8 cellular contexts compared by ENCODE assay signal in genomic region chrX:37846934-37847732, GRCh38. TPM values are rescaled to one million over a fixed set of nuclear protein-coding genes. Genes with fewer than 3 reads are reported as not detected.
DNase-seq lines count a peak whose midpoint lies in the region; ATAC-seq and TF ChIP-seq lines count a peak whose summit lies in the region.

Gene DYNLT3 (minus strand): TSS chrX:37847571. CDS start chrX:37847510, 61 bp downstream.

- peak within 1 kb of the TSS; percentile 34 to 77 (median 65); a peak in 21 of 22 replicates for H3K27ac ChIP-seq in BLaER1 treated with 17β-estradiol and CSF1 and Interleukin-3, amounts not matched to agents 10 nM and 100 nM
- H3K27ac ChIP-seq in endodermal cell (ENCODE audit: low read depth, low read length) (no peak within 1 kb of the TSS), mesenchymal stem cell (ENCODE audit: low read length, poor library complexity, severe bottlenecking) (no peak within 1 kb of the TSS)

- H2BK12ac ChIP-seq in mesenchymal stem cell (ENCODE audit: low read length in 2 of 2) = no peak within 1 kb of the TSS

- peak within 1 kb of the TSS; percentile 39 for H4K91ac ChIP-seq in mesenchymal stem cell (ENCODE audit: low read length)

- no peaks in the 10 kb centered on the region for H4K20me1 ChIP-seq in BLaER1 treated with 17β-estradiol and CSF1 and Interleukin-3, amounts not matched to agents 10 nM and 100 nM

- 0 to 3% methylated on average over 3 to 63 of the region's 67 CpGs for WGBS in endodermal cell (ENCODE audit: insufficient coverage in 1 of 2, insufficient read length in 1 of 2), 2 experiments
- WGBS in mesenchymal stem cell = 0% methylated on average over 28 of the region's 67 CpGs

- peaks cover 22% of the 10 kb centered on the region for H3K4me1 Mint-ChIP-seq in activated CD8-positive, alpha-beta memory T cell treated with anti-CD3 and anti-CD28 coated beads, Interleukin-2, amount 10 ng/mL, durations not matched to agents 7 days and 5 days
- H3K4me1 Mint-ChIP-seq in endodermal cell = peaks cover 1% of the 10 kb centered on the region

- ATAC-seq in GM19328 (IDR thresholded peaks at IDR 0.05; ENCODE audit: unreplicated experiment) = peak; percentile 99
- ATAC-seq in HG03469 (IDR thresholded peaks at IDR 0.05; ENCODE audit: unreplicated experiment) = peak; percentile 99
- peak; percentile 98 for ATAC-seq in activated CD8-positive, alpha-beta memory T cell treated with anti-CD3 and anti-CD28 coated beads, Interleukin-2, amount 10 ng/mL, durations not matched to agents 7 days and 5 days

- no peak within 1 kb of the TSS for H3K23ac ChIP-seq in mesenchymal stem cell (ENCODE audit: low read length in 2 of 2)

- H3K14ac ChIP-seq in mesenchymal stem cell (ENCODE audit: low read length in 2 of 2) = no peak within 1 kb of the TSS

- H3K4me3 ChIP-seq in BLaER1 treated with 17β-estradiol and CSF1 and Interleukin-3, amounts not matched to agents 10 nM and 100 nM = peak within 1 kb of the TSS; percentile 57 to 76 (median 68)
- H3K4me3 ChIP-seq in endodermal cell (ENCODE audit: low read length) (peak within 1 kb of the TSS; percentile 77), mesenchymal stem cell (ENCODE audit: insufficient read depth in 1 of 2, low read depth in 1 of 2, low read length in 2 of 2) (peak within 1 kb of the TSS; percentile 39 to 80)

- H3K79me1 ChIP-seq in mesenchymal stem cell (replicated peaks; ENCODE audit: low read length, poor library complexity, severe bottlenecking) = no peaks in the 10 kb centered on the region

- H2BK5ac ChIP-seq in mesenchymal stem cell (ENCODE audit: low read depth, low read length, poor library complexity, severe bottlenecking) = no peak within 1 kb of the TSS

- H3K4me1 ChIP-seq in BLaER1 treated with 17β-estradiol and CSF1 and Interleukin-3, amounts not matched to agents 10 nM and 100 nM = peaks cover 0 to 8% (median 0%) of the 10 kb centered on the region in 10 experiments; a peak in 4 of 20 replicates
- H3K4me1 ChIP-seq in endodermal cell (ENCODE audit: control insufficient read depth, insufficient read depth, low read length) (no peaks in the 10 kb centered on the region), mesenchymal stem cell (ENCODE audit: control insufficient read depth, insufficient read depth, low read depth, low read length) (no peaks in the 10 kb centered on the region)

- no peak within 1 kb of the TSS for H2AK5ac ChIP-seq in mesenchymal stem cell (ENCODE audit: low read length, severe bottlenecking)

- DNase-seq in NCI-H82 treated with DMSO at 0.1 percent for 48 hours (lab: John Stamatoyannopoulos, UW; ENCODE audit: unreplicated experiment) (peak; percentile 41), endodermal cell (peak; percentile 90), mesenchymal stem cell (peak; percentile 77)
- DNase-seq in activated CD8-positive, alpha-beta memory T cell treated with anti-CD3 and anti-CD28 coated beads, Interleukin-2, amount 10 ng/mL, durations not matched to agents 7 days and 5 days = peak; percentile 88
- peak; percentile 48 for DNase-seq in stimulated activated CD8-positive, alpha-beta memory T cell treated with anti-CD3 and anti-CD28 coated beads, Interleukin-15, amount 100 ng/mL, for 1 hour (ENCODE audit: low read depth)

- CTCF ChIA-PET in activated CD8-positive, alpha-beta memory T cell treated with anti-CD3 and anti-CD28 coated beads, Interleukin-2, amount 10 ng/mL, durations not matched to agents 7 days and 5 days (lab: Charles Lee) = interaction anchor here (1.3 kb wide), 1 partner anchor 480 kb away, joined by 4 read pairs; the partner anchor contains the start of gene RPGR

- no peaks in the 10 kb centered on the region for H3K9me3 Mint-ChIP-seq in activated CD8-positive, alpha-beta memory T cell treated with anti-CD3 and anti-CD28 coated beads, Interleukin-2, amount 10 ng/mL, durations not matched to agents 7 days and 5 days (ENCODE audit: low read depth)
- peaks cover 38% of the 10 kb centered on the region for H3K9me3 Mint-ChIP-seq in endodermal cell

- H3K27me3 ChIP-seq in BLaER1 treated with 17β-estradiol and CSF1 and Interleukin-3, amounts not matched to agents 10 nM and 100 nM = peaks cover 0 to 23% (median 11%) of the 10 kb centered on the region in 11 experiments; a peak in 10 of 22 replicates
- H3K27me3 ChIP-seq in endodermal cell (ENCODE audit: control insufficient read depth, insufficient read depth, low read length, poor library complexity, severe bottlenecking) (peaks cover 35% of the 10 kb centered on the region), mesenchymal stem cell (ENCODE audit: control insufficient read depth in 1 of 2, insufficient read depth in 1 of 2, low read length in 2 of 2) (no peaks in the 10 kb centered on the region)

- peaks cover 0 to 25% (median 16%) of the 10 kb centered on the region in 11 experiments; a peak in 14 of 22 replicates for H3K9me3 ChIP-seq in BLaER1 treated with 17β-estradiol and CSF1 and Interleukin-3, amounts not matched to agents 10 nM and 100 nM (replicated peaks in 1 of 11)
- H3K9me3 ChIP-seq in endodermal cell (ENCODE audit: control insufficient read depth, low read length) (no peaks in the 10 kb centered on the region), mesenchymal stem cell (ENCODE audit: control insufficient read depth, low read length) (no peaks in the 10 kb centered on the region)

- H3K36me3 Mint-ChIP-seq in activated CD8-positive, alpha-beta memory T cell treated with anti-CD3 and anti-CD28 coated beads, Interleukin-2, amount 10 ng/mL, durations not matched to agents 7 days and 5 days = peaks cover 4% of the 10 kb centered on the region
- H3K36me3 Mint-ChIP-seq in endodermal cell (ENCODE audit: low read depth) = no peaks in the 10 kb centered on the region

- H3K4me3 Mint-ChIP-seq in activated CD8-positive, alpha-beta memory T cell treated with anti-CD3 and anti-CD28 coated beads, Interleukin-2, amount 10 ng/mL, durations not matched to agents 7 days and 5 days = peak within 1 kb of the TSS; percentile 72
- peak within 1 kb of the TSS; percentile 58 for H3K4me3 Mint-ChIP-seq in endodermal cell

- peak within 1 kb of the TSS; percentile 86 for H3K27ac Mint-ChIP-seq in activated CD8-positive, alpha-beta memory T cell treated with anti-CD3 and anti-CD28 coated beads, Interleukin-2, amount 10 ng/mL, durations not matched to agents 7 days and 5 days
- peak within 1 kb of the TSS; percentile 77 for H3K27ac Mint-ChIP-seq in endodermal cell

- no peak within 1 kb of the TSS for H3K4ac ChIP-seq in mesenchymal stem cell (ENCODE audit: low read depth in 1 of 2, low read length in 2 of 2)

- H2AFZ ChIP-seq in mesenchymal stem cell (ENCODE audit: low read depth, low read length) = peak within 1 kb of the TSS; percentile 3

- peak within 1 kb of the TSS; percentile 66 to 83 (median 77) for H3K9ac ChIP-seq in BLaER1 treated with 17β-estradiol and CSF1 and Interleukin-3, amounts not matched to agents 10 nM and 100 nM
- no peak within 1 kb of the TSS for H3K9ac ChIP-seq in endodermal cell (ENCODE audit: extremely low read depth, low read length, poor library complexity, severe bottlenecking)
- peak within 1 kb of the TSS; percentile 91 for H3K9ac ChIP-seq in mesenchymal stem cell (ENCODE audit: low read length)

- peak within 1 kb of the TSS; percentile 85 for H2BK120ac ChIP-seq in mesenchymal stem cell (ENCODE audit: low read depth, low read length)

- H3K4me2 ChIP-seq in BLaER1 treated with 17β-estradiol and CSF1 and Interleukin-3, amounts not matched to agents 10 nM and 100 nM = peak within 1 kb of the TSS; percentile 43 to 73 (median 66)
- no peak within 1 kb of the TSS for H3K4me2 ChIP-seq in mesenchymal stem cell (ENCODE audit: low read length, poor library complexity, severe bottlenecking)

- TF ChIP-seq CTCF in endodermal cell (conservative IDR thresholded peaks at IDR 0.05) = no peak

- H3K36me3 ChIP-seq in BLaER1 treated with 17β-estradiol and CSF1 and Interleukin-3, amounts not matched to agents 10 nM and 100 nM = no peaks in the 10 kb centered on the region; a peak in 1 of 22 replicates
- H3K36me3 ChIP-seq in endodermal cell (ENCODE audit: control insufficient read depth, insufficient read depth, low read length) (no peaks in the 10 kb centered on the region), mesenchymal stem cell (ENCODE audit: control insufficient read depth in 1 of 2, insufficient read depth in 2 of 2, low read depth in 1 of 2, low read length in 2 of 2) (peaks cover 0 to 6% of the 10 kb centered on the region in 2 experiments)

- H3K18ac ChIP-seq in mesenchymal stem cell (ENCODE audit: low read depth in 1 of 2, low read length in 2 of 2) = peak within 1 kb of the TSS; percentile 54 to 72

- no peaks in the 10 kb centered on the region for H3K27me3 Mint-ChIP-seq in activated CD8-positive, alpha-beta memory T cell treated with anti-CD3 and anti-CD28 coated beads, Interleukin-2, amount 10 ng/mL, durations not matched to agents 7 days and 5 days
- peaks cover 18% of the 10 kb centered on the region for H3K27me3 Mint-ChIP-seq in endodermal cell (ENCODE audit: insufficient read depth)

- peak within 1 kb of the TSS; percentile 72 for H4K8ac ChIP-seq in mesenchymal stem cell (ENCODE audit: low read length)

- peak within 1 kb of the TSS; percentile 83 for H2BK15ac ChIP-seq in mesenchymal stem cell (ENCODE audit: low read depth, poor library complexity, severe bottlenecking)

RNA-seq across cellular contexts. Expression of gene DYNLT3, which starts in this region (rescaled TPM):
- 10 to 100 TPM; 12.6 to 12.7 TPM for total RNA-seq in activated CD8-positive, alpha-beta memory T cell treated with anti-CD3 and anti-CD28 coated beads, Interleukin-2, amount 10 ng/mL, durations not matched to agents 7 days and 5 days
- total RNA-seq in endodermal cell = 10 to 100 TPM; 14.3 to 15.4 TPM
- 8.7 TPM for polyA plus RNA-seq in endodermal cell (2013, experiment 1 of 2)
- polyA plus RNA-seq in endodermal cell (2013, experiment 2 of 2) = 9.3 TPM
- 24.0 TPM for polyA plus RNA-seq in mesenchymal stem cell (2013, experiment 1 of 2)
- 25.5 TPM for polyA plus RNA-seq in mesenchymal stem cell (2013, experiment 2 of 2)

Comparison
In these comparisons a context has a peak if more than half of its experiments do, and no peak if none do; other contexts are left out.
1. H3K27ac ChIP-seq: peak in BLaER1 treated with 17β-estradiol and CSF1 and Interleukin-3, amounts not matched to agents 10 nM and 100 nM (11 of 11); none in endodermal cell (single experiment) and mesenchymal stem cell (single experiment).
2. Peak in every context shown above with its lines, with median percentiles within 50 percentile points of each other: H3K4me3 ChIP-seq, ATAC-seq and DNase-seq.